ENCODE assay signal across 21 cellular contexts in the genomic region with DNA sequence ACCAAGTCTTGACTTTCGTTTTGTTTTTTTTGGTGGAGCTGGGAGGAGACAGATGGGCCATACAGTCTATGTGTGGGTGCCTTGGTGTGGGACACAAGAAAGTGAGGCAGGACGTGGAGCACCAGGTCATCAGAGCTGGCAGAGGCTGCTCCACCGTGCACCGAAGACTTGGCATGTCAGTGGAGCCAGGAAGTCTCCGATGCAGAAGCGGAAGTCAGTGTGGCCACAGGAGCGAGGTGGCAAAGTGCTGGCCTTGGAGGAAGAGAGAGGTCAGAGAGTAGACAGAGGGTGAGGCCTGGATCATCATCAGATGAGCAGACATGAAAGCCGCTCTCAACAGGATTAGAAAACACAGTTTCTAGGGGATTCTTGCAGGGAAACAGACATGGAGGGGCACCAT.
"Had no signal": no experiment of that assay in that cellular context is flagged by ENCODE, and none has a peak within 500 bp of the region (broad histone marks: within the 10 kb centered on the region; RNA-seq: fewer than 3 reads in every experiment).

No MANE protein-coding gene starts in this region.

- H3K27me3 Mint-ChIP-seq: T-cell had no signal

- H3K27ac Mint-ChIP-seq: T-cell had no signal

- H3K27ac ChIP-seq: RWPE1 had no signal

- H3K9ac ChIP-seq: SK-N-SH had no signal

- DNase-seq: IMR-90, KBM-7, MM.1S, NCI-H1092 treated with DMSO at 0.1 percent for 48 hours, NCI-H1436, NCI-H187, NCI-H2029, NCI-H2081 treated with DMSO at 0.1 percent for 48 hours, NCI-H2171, NCI-H226, NCI-H446, NCI-H510A, NCI-H524 treated with DMSO at 0.1 percent for 48 hours, NCI-H69, NCI-H774, PC-3, SHP77, SK-N-SH, SW 1271, T-cell had no signal

- H3K4me3 Mint-ChIP-seq: T-cell had no signal

- H3K4me2 ChIP-seq: SK-N-SH had no signal

- H3K4me1 Mint-ChIP-seq: T-cell had no signal
